In genomic region chr20:50358959-50359358, GRCh38 we compare ENCODE assay signal across 21 cellular contexts.
A peak's percentile ranks its signal among the peaks of the same experiment; 100 is the strongest.
DNase-seq lines count a peak whose midpoint lies in the region; ATAC-seq, FAIRE-seq and TF ChIP-seq lines count a peak whose summit lies in the region.
"Had no signal": no experiment of that assay in that cellular context is flagged by ENCODE, and none has a peak within 500 bp of the region (broad histone marks: within the 10 kb centered on the region; RNA-seq: fewer than 3 reads in every experiment).

No MANE protein-coding gene starts in this region.

- POLR2A ChIA-PET in A549 (lab: Yijun Ruan, JAX): no interaction called here

- no peaks in the 10 kb centered on the region for H3K27me3 ChIP-seq in BLaER1 treated with 17β-estradiol and CSF1 and Interleukin-3, amounts not matched to agents 10 nM and 100 nM
- H3K27me3 ChIP-seq in neuronal stem cell (ENCODE audit: control insufficient read depth in 3 of 3, insufficient read depth in 3 of 3, low read depth in 1 of 3, low read length in 3 of 3) (peaks cover 0 to 6% (median 0%) of the 10 kb centered on the region in 3 experiments), H7 (ENCODE audit: control insufficient read depth, insufficient read depth, low read length) (no peaks in the 10 kb centered on the region)

- intact Hi-C loops in activated T-helper 1 cell treated with anti-CD3 and anti-CD28 coated beads, Interleukin-12 subunit alpha, Interleukin-12 subunit beta, Interleukin-2, Interleukin-4 antibody, amounts not matched to agents 30 ng/mL and 10 ng/mL and 1 ng/mL, durations not matched to agents 14 hours and 24 hours and 36 hours (cut with micrococcal nuclease): no loop called here

- DNase-seq in A549 (ENCODE audit: low read depth in 1 of 2, low spot score in 1 of 2): no peak
- DNase-seq in activated T-helper 1 cell treated with anti-CD3 and anti-CD28 coated beads, Interleukin-12 subunit alpha, Interleukin-12 subunit beta, Interleukin-2, Interleukin-4 antibody, amounts not matched to agents 30 ng/mL and 10 ng/mL and 1 ng/mL, durations not matched to agents 14 hours and 24 hours and 36 hours (ENCODE audit: low spot score): no peak
- DNase-seq in neuronal stem cell (ENCODE audit: low spot score): no peak
- DNase-seq in iPS-NIHi11 (ENCODE audit: low spot score): no peak
- DNase-seq in activated gamma-delta T cell treated with Interleukin-2 at 50 U/mL for 16 hours: no peak
- DNase-seq in H7: no peak
- DNase-seq: CD8-positive, alpha-beta T cell; DMS79; GOT3; Kasumi-1; MM.1S; NCI-H1092 treated with DMSO at 0.1 percent for 48 hours; NCI-H1694 treated with DMSO at 0.1 percent for 48 hours; NCI-H2107; NCI-H526 treated with DMSO at 0.1 percent for 48 hours; Right ventricle myocardium superior; SK-N-SH had no signal

- no peaks in the 10 kb centered on the region for H3K9me3 Mint-ChIP-seq in activated T-helper 1 cell treated with anti-CD3 and anti-CD28 coated beads, Interleukin-12 subunit alpha, Interleukin-12 subunit beta, Interleukin-2, Interleukin-4 antibody, amounts not matched to agents 30 ng/mL and 10 ng/mL and 1 ng/mL, durations not matched to agents 14 hours and 24 hours and 36 hours
- H3K9me3 Mint-ChIP-seq: CD8-positive, alpha-beta T cell had no signal

- H3K14ac ChIP-seq in neuronal stem cell (ENCODE audit: low read length): no peak overlapping the region

- H2BK120ac ChIP-seq in neuronal stem cell (ENCODE audit: low read depth, low read length): no peak overlapping the region

- no peaks in the 10 kb centered on the region for H3K9me3 ChIP-seq in A549
- no peaks in the 10 kb centered on the region for H3K9me3 ChIP-seq in BLaER1 treated with 17β-estradiol and CSF1 and Interleukin-3, amounts not matched to agents 10 nM and 100 nM (replicated peaks in 1 of 11)
- no peaks in the 10 kb centered on the region for H3K9me3 ChIP-seq in neuronal stem cell (replicated peaks in 1 of 2; ENCODE audit: control insufficient read depth in 2 of 2, insufficient read depth in 1 of 2, low read depth in 1 of 2, low read length in 2 of 2)
- H3K9me3 ChIP-seq: SK-N-SH had no signal

- no peak overlapping the region for H2BK5ac ChIP-seq in neuronal stem cell (ENCODE audit: low read length)

- no peaks in the 10 kb centered on the region for H3K79me1 ChIP-seq in neuronal stem cell (ENCODE audit: low read depth, low read length)

- no peak overlapping the region for H4K91ac ChIP-seq in neuronal stem cell (ENCODE audit: low read depth, low read length, poor library complexity)

- H3K4me1 ChIP-seq in A549 (peaks cover 11% of the 10 kb centered on the region; the same call in 2 of the 3 replicates), neuronal stem cell (ENCODE audit: control insufficient read depth in 2 of 2, insufficient read depth in 1 of 2, low read depth in 1 of 2, low read length in 2 of 2) (no peaks in the 10 kb centered on the region)
- peaks cover 22 to 73% (median 52%) of the 10 kb centered on the region in 10 experiments for H3K4me1 ChIP-seq in BLaER1 treated with 17β-estradiol and CSF1 and Interleukin-3, amounts not matched to agents 10 nM and 100 nM

- no peak for TF ChIP-seq CTCF in A549 (IDR thresholded peaks at IDR 0.05)

- no peak for TF ChIP-seq RAD21 in A549 (conservative IDR thresholded peaks at IDR 0.05 in 1 of 2, IDR thresholded peaks at IDR 0.05 in 1 of 2)

- no peak overlapping the region for H3K4ac ChIP-seq in neuronal stem cell (ENCODE audit: low read length)

- H4K8ac ChIP-seq in neuronal stem cell (ENCODE audit: low read depth, low read length): no peak overlapping the region

- peaks cover 10% of the 10 kb centered on the region for H3K4me1 Mint-ChIP-seq in activated T-helper 1 cell treated with anti-CD3 and anti-CD28 coated beads, Interleukin-12 subunit alpha, Interleukin-12 subunit beta, Interleukin-2, Interleukin-4 antibody, amounts not matched to agents 30 ng/mL and 10 ng/mL and 1 ng/mL, durations not matched to agents 14 hours and 24 hours and 36 hours (ENCODE audit: low read depth)
- H3K4me1 Mint-ChIP-seq: B cell had no signal

- no peak for ATAC-seq in A549
- ATAC-seq: CD8-positive, alpha-beta T cell had no signal

- peak overlapping the region; percentile 75 for H3K23ac ChIP-seq in neuronal stem cell (ENCODE audit: low read depth, low read length, poor library complexity)

- CTCF ChIA-PET in A549 (lab: Yijun Ruan, JAX): interaction anchor here (1.0 to 1.7 kb wide), 3 partner anchors 20 to 105 kb away, joined by 3 to 5 read pairs (median 4); no protein-coding TSS in a partner anchor

- FAIRE-seq in A549 (lab: Jason Lieb, UNC): no peak
- FAIRE-seq: D721Med, RCC 7860 had no signal

- H3K4me2 ChIP-seq in A549 (no peak overlapping the region), neuronal stem cell (ENCODE audit: insufficient read depth, low read length, poor library complexity, severe bottlenecking) (no peak overlapping the region)
- H3K4me2 ChIP-seq in BLaER1 treated with 17β-estradiol and CSF1 and Interleukin-3, amounts not matched to agents 10 nM and 100 nM: peak overlapping the region in 10 of 11 experiments; percentile 5 to 44 (median 36); a peak in 12 of 22 replicates
- H3K4me2 ChIP-seq: SK-N-SH had no signal

- H3K27ac ChIP-seq in A549: peak overlapping the region; percentile 22 to 73; a peak in 3 of 6 replicates
- peak overlapping the region in 2 of 11 experiments; percentile 18 to 20; a peak in 3 of 22 replicates for H3K27ac ChIP-seq in BLaER1 treated with 17β-estradiol and CSF1 and Interleukin-3, amounts not matched to agents 10 nM and 100 nM
- no peak overlapping the region for H3K27ac ChIP-seq in neuronal stem cell (replicated peaks; ENCODE audit: low read length)

- peaks cover 3% of the 10 kb centered on the region for H3K27me3 Mint-ChIP-seq in activated T-helper 1 cell treated with anti-CD3 and anti-CD28 coated beads, Interleukin-12 subunit alpha, Interleukin-12 subunit beta, Interleukin-2, Interleukin-4 antibody, amounts not matched to agents 30 ng/mL and 10 ng/mL and 1 ng/mL, durations not matched to agents 14 hours and 24 hours and 36 hours (ENCODE audit: insufficient read depth)

- no peak overlapping the region for H3K4me3 Mint-ChIP-seq in activated T-helper 1 cell treated with anti-CD3 and anti-CD28 coated beads, Interleukin-12 subunit alpha, Interleukin-12 subunit beta, Interleukin-2, Interleukin-4 antibody, amounts not matched to agents 30 ng/mL and 10 ng/mL and 1 ng/mL, durations not matched to agents 14 hours and 24 hours and 36 hours
- H3K4me3 Mint-ChIP-seq: B cell; CD8-positive, alpha-beta T cell had no signal

- H3K18ac ChIP-seq in neuronal stem cell (ENCODE audit: low read length): no peak overlapping the region

- H3K27ac Mint-ChIP-seq in activated T-helper 1 cell treated with anti-CD3 and anti-CD28 coated beads, Interleukin-12 subunit alpha, Interleukin-12 subunit beta, Interleukin-2, Interleukin-4 antibody, amounts not matched to agents 30 ng/mL and 10 ng/mL and 1 ng/mL, durations not matched to agents 14 hours and 24 hours and 36 hours: peak overlapping the region; percentile 6
- H3K27ac Mint-ChIP-seq: B cell; CD8-positive, alpha-beta T cell had no signal

- H3K36me3 ChIP-seq in BLaER1 treated with 17β-estradiol and CSF1 and Interleukin-3, amounts not matched to agents 10 nM and 100 nM: no peaks in the 10 kb centered on the region
- H3K36me3 ChIP-seq in neuronal stem cell (replicated peaks in 1 of 2; ENCODE audit: control insufficient read depth in 2 of 2, insufficient read depth in 2 of 2, low read length in 2 of 2) (no peaks in the 10 kb centered on the region), H7 (replicated peaks; ENCODE audit: control insufficient read depth, insufficient read depth, low read length) (no peaks in the 10 kb centered on the region)

- peak overlapping the region; percentile 7 for H2AK5ac ChIP-seq in neuronal stem cell (ENCODE audit: low read depth, low read length)

- H2BK12ac ChIP-seq in neuronal stem cell (ENCODE audit: low read length): no peak overlapping the region

- H4K20me1 ChIP-seq in BLaER1 treated with 17β-estradiol and CSF1 and Interleukin-3, amounts not matched to agents 10 nM and 100 nM: no peaks in the 10 kb centered on the region

- H2BK15ac ChIP-seq in neuronal stem cell (ENCODE audit: low read length): no peak overlapping the region

- WGBS in A549 (ENCODE audit: missing lambda C conversion rate): 94% methylated on average over 6 of the region's 13 CpGs
- WGBS in neuronal stem cell (ENCODE audit: extremely low coverage in 2 of 2, insufficient read length in 2 of 2, insufficient replicate concordance in 1 of 2), 2 donors: no CpG with 5 or more reads among the region's 13 CpGs

- H3K9ac ChIP-seq in BLaER1 treated with 17β-estradiol and CSF1 and Interleukin-3, amounts not matched to agents 10 nM and 100 nM: no peak overlapping the region; a peak in 1 of 22 replicates
- no peak overlapping the region for H3K9ac ChIP-seq in neuronal stem cell (ENCODE audit: low read depth, low read length, poor library complexity)
- H3K9ac ChIP-seq: SK-N-SH had no signal

- no peak for TF ChIP-seq EP300 in A549 (IDR thresholded peaks at IDR 0.05)

- no peak for TF ChIP-seq POLR2A in A549 (IDR thresholded peaks at IDR 0.05; ENCODE audit: low read length)

- H2AFZ ChIP-seq in neuronal stem cell (ENCODE audit: low read length): no peak overlapping the region

- H3K4me3 ChIP-seq in A549 (no peak overlapping the region), neuronal stem cell (ENCODE audit: low read length in 2 of 2) (no peak overlapping the region), H7 (ENCODE audit: insufficient read depth, low read depth, low read length) (no peak overlapping the region)
- no peak overlapping the region for H3K4me3 ChIP-seq in BLaER1 treated with 17β-estradiol and CSF1 and Interleukin-3, amounts not matched to agents 10 nM and 100 nM

- H3K36me3 Mint-ChIP-seq in activated T-helper 1 cell treated with anti-CD3 and anti-CD28 coated beads, Interleukin-12 subunit alpha, Interleukin-12 subunit beta, Interleukin-2, Interleukin-4 antibody, amounts not matched to agents 30 ng/mL and 10 ng/mL and 1 ng/mL, durations not matched to agents 14 hours and 24 hours and 36 hours (ENCODE audit: low read depth): no peaks in the 10 kb centered on the region
- H3K36me3 Mint-ChIP-seq: CD8-positive, alpha-beta T cell had no signal

TF ChIP-seq in A549, 52 proteins besides CTCF, POLR2A, EP300 and RAD21:
- TF ChIP-seq HES2 (IDR thresholded peaks at IDR 0.05): no peak

Comparison
In these comparisons a context has a peak if more than half of its experiments do, and no peak if none do; other contexts are left out.
1. H3K4me2 ChIP-seq: peak in BLaER1 treated with 17β-estradiol and CSF1 and Interleukin-3, amounts not matched to agents 10 nM and 100 nM (10 of 11); none in A549 (single experiment) and neuronal stem cell (single experiment).